Comparison of ENCODE assay signal across 9 cellular contexts in genomic region chr5:139296198-139296597, GRCh38. TPM values are rescaled to one million over a fixed set of nuclear protein-coding genes. Genes with fewer than 3 reads are reported as not detected.
DNase-seq lines count a peak whose midpoint lies in the region; TF ChIP-seq lines count a peak whose summit lies in the region.
"Had no signal": no experiment of that assay in that cellular context is flagged by ENCODE, and none has a peak within 500 bp of the region (broad histone marks: within the 10 kb centered on the region; RNA-seq: fewer than 3 reads in every experiment).

No MANE protein-coding gene starts in this region.

- H3K36me3 ChIP-seq in Caco-2 (ENCODE audit: control insufficient read depth, insufficient read depth, low read length): no peaks in the 10 kb centered on the region
- no peaks in the 10 kb centered on the region for H3K36me3 ChIP-seq in KMS-11 (ENCODE audit: insufficient read depth)
- H3K36me3 ChIP-seq in MM.1S (replicated peaks; ENCODE audit: insufficient read depth, low read length): no peaks in the 10 kb centered on the region

- H3K4me1 ChIP-seq in Caco-2 (peaks cover 19% of the 10 kb centered on the region), KMS-11 (ENCODE audit: low read depth, poor library complexity, severe bottlenecking) (peaks cover 64% of the 10 kb centered on the region), MM.1S (ENCODE audit: low read length) (peaks cover 7% of the 10 kb centered on the region)

- H3K27ac Mint-ChIP-seq in Caco-2 (ENCODE audit: unreplicated experiment) (peak overlapping the region; percentile 99), MCF 10A (ENCODE audit: low read depth, unreplicated experiment) (peak overlapping the region; percentile 99), nephron (peak overlapping the region; percentile 85 to 100 (median 99))

- peaks cover 13% of the 10 kb centered on the region; the same call in 1 of the 2 replicates for H3F3A ChIP-seq in MM.1S (ENCODE audit: insufficient read depth, low read length)

- H3K4me1 Mint-ChIP-seq in Caco-2 (ENCODE audit: low read depth, unreplicated experiment) (peaks cover 29% of the 10 kb centered on the region), MCF 10A (ENCODE audit: insufficient read depth, unreplicated experiment) (peaks cover 48% of the 10 kb centered on the region), nephron (peaks cover 56% of the 10 kb centered on the region)

- POLR2A ChIA-PET in Caco-2 (lab: Charles Lee): no interaction called here
- POLR2A ChIA-PET in MCF 10A (lab: Yijun Ruan, JAX): interaction anchor here (0.9 to 13.7 kb wide), 8 partner anchors 11 to 266 kb away, joined by 4 to 413 read pairs (median 16); partner anchors contain the start of gene PAIP2

- no peak overlapping the region for H3K9ac ChIP-seq in KMS-11
- H3K9ac ChIP-seq in MM.1S (ENCODE audit: low read length): no peak overlapping the region

- H3K9me3 ChIP-seq in Caco-2: no peaks in the 10 kb centered on the region
- H3K9me3 ChIP-seq in MM.1S (replicated peaks; ENCODE audit: insufficient read depth, low read length): no peaks in the 10 kb centered on the region

- H3K27me3 Mint-ChIP-seq in Caco-2 (ENCODE audit: insufficient read depth, unreplicated experiment): no peaks in the 10 kb centered on the region
- no peaks in the 10 kb centered on the region for H3K27me3 Mint-ChIP-seq in MCF 10A (ENCODE audit: insufficient read depth, unreplicated experiment)
- H3K27me3 Mint-ChIP-seq in nephron (ENCODE audit: low read depth): peaks cover 3% of the 10 kb centered on the region

- no peak for TF ChIP-seq CTCF in Caco-2 (IDR thresholded peaks at IDR 0.05; ENCODE audit: insufficient read depth in 1 of 2, low read depth in 1 of 2, low read length in 1 of 2, severe bottlenecking in 1 of 2, unreplicated experiment in 1 of 2)
- TF ChIP-seq CTCF in KMS-11 (conservative IDR thresholded peaks at IDR 0.05; ENCODE audit: low read depth, low read length): no peak
- TF ChIP-seq CTCF in MCF 10A (IDR thresholded peaks at IDR 0.05; ENCODE audit: unreplicated experiment): no peak
- no peak for TF ChIP-seq CTCF in nephron (IDR thresholded peaks at IDR 0.05; ENCODE audit: unreplicated experiment in 3 of 3)
- no peak for TF ChIP-seq CTCF in MM.1S (IDR thresholded peaks at IDR 0.05; ENCODE audit: low read length)

- CTCF ChIA-PET in Caco-2 (lab: Charles Lee) (no interaction called here), MCF 10A (lab: Yijun Ruan, JAX) (interaction anchor here (0.8 to 0.9 kb wide), 2 partner anchors 20 to 24 kb away, joined by 3 to 4 read pairs; no protein-coding TSS in a partner anchor)

- H3K9me3 Mint-ChIP-seq in Caco-2 (ENCODE audit: unreplicated experiment) (no peaks in the 10 kb centered on the region), MCF 10A (ENCODE audit: unreplicated experiment) (no peaks in the 10 kb centered on the region), nephron (no peaks in the 10 kb centered on the region)

- peak overlapping the region; percentile 96 for H3K4me3 Mint-ChIP-seq in Caco-2 (ENCODE audit: unreplicated experiment)
- peak overlapping the region; percentile 94 for H3K4me3 Mint-ChIP-seq in MCF 10A (ENCODE audit: unreplicated experiment)
- H3K4me3 Mint-ChIP-seq in nephron: peak overlapping the region; percentile 33 to 99 (median 97)

- H4K20me1 ChIP-seq in KMS-11 (ENCODE audit: insufficient read depth) (peaks cover 66% of the 10 kb centered on the region), MM.1S (ENCODE audit: insufficient read depth, low read length) (peaks cover 68% of the 10 kb centered on the region)

- no peak overlapping the region for H3K4me3 ChIP-seq in Caco-2 (ENCODE audit: low read depth, low read length)
- H3K4me3 ChIP-seq in KMS-11 (IDR thresholded peaks at IDR 0.05; ENCODE audit: insufficient read depth, low read depth, low read length): no peak overlapping the region
- H3K4me3 ChIP-seq in MM.1S (ENCODE audit: low read length): no peak overlapping the region

- DNase-seq in Caco-2 (no peak), MCF 10A (ENCODE audit: unreplicated experiment) (no peak), NCI-H2171 (lab: John Stamatoyannopoulos, UW) (no peak), posterior cingulate gyrus (no peak), MM.1S (no peak), NOMO-1 treated with dmso at 0.1 percent for 144 hours (lab: John Stamatoyannopoulos, UW; ENCODE audit: unreplicated experiment) (no peak)
- DNase-seq: stimulated activated naive CD4-positive, alpha-beta T cell had no signal

- H3K27ac ChIP-seq in KMS-11 (no peak overlapping the region), MM.1S (ENCODE audit: low read length) (no peak overlapping the region)

- H3K9me2 ChIP-seq in MM.1S (replicated peaks; ENCODE audit: insufficient read depth, low read length): no peaks in the 10 kb centered on the region

- H3K36me3 Mint-ChIP-seq in Caco-2 (ENCODE audit: insufficient read depth, unreplicated experiment): peaks cover 59% of the 10 kb centered on the region
- peaks cover 50% of the 10 kb centered on the region for H3K36me3 Mint-ChIP-seq in MCF 10A (ENCODE audit: insufficient read depth, unreplicated experiment)
- H3K36me3 Mint-ChIP-seq in nephron (ENCODE audit: low read depth): peaks cover 10% of the 10 kb centered on the region

- H2AFZ ChIP-seq in KMS-11 (ENCODE audit: low read depth): no peak overlapping the region
- no peak overlapping the region for H2AFZ ChIP-seq in MM.1S (ENCODE audit: low read length)

- H3K4me2 ChIP-seq in KMS-11 (peak overlapping the region; percentile 84; the same call in 1 of the 2 replicates), MM.1S (ENCODE audit: low read depth, low read length) (no peak overlapping the region)

- intact Hi-C loops in Caco-2 (cut with micrococcal nuclease; ENCODE audit: unreplicated experiment) (no loop called here), MCF 10A (cut with micrococcal nuclease) (no loop called here), posterior cingulate gyrus (cut with DNase I) (no loop called here)

- H3K27me3 ChIP-seq in Caco-2 (replicated peaks; ENCODE audit: control insufficient read depth, insufficient read depth, low read length) (no peaks in the 10 kb centered on the region), KMS-11 (ENCODE audit: insufficient read depth, low read depth) (no peaks in the 10 kb centered on the region), MM.1S (replicated peaks; ENCODE audit: insufficient read depth, low read length) (no peaks in the 10 kb centered on the region)

- peaks cover 76% of the 10 kb centered on the region for H3K79me2 ChIP-seq in KMS-11 (ENCODE audit: insufficient read depth, low read depth)
- H3K79me2 ChIP-seq in MM.1S (ENCODE audit: low read length): peaks cover 84% of the 10 kb centered on the region

- BruUV-seq in Caco-2 (replicated peaks; lab: Mats Ljungman, UMichigan) (no TSS peak), MCF 10A (replicated peaks; lab: Mats Ljungman, UMichigan) (no TSS peak)

RNA-seq across cellular contexts. Expression of gene MATR3, which starts 2.7 kb away (rescaled TPM):
- total RNA-seq in Caco-2 (2022) (194 and 200 TPM in 2 replicates), MCF 10A (2022) (152 and 159 TPM in 2 replicates)

RNA-seq across cellular contexts. Expression of gene PAIP2, which starts 45.5 kb away (rescaled TPM):
- total RNA-seq in Caco-2 (2022) (73.6 and 83.6 TPM in 2 replicates), MCF 10A (2022) (104 and 108 TPM in 2 replicates)
